In the genomic region with DNA sequence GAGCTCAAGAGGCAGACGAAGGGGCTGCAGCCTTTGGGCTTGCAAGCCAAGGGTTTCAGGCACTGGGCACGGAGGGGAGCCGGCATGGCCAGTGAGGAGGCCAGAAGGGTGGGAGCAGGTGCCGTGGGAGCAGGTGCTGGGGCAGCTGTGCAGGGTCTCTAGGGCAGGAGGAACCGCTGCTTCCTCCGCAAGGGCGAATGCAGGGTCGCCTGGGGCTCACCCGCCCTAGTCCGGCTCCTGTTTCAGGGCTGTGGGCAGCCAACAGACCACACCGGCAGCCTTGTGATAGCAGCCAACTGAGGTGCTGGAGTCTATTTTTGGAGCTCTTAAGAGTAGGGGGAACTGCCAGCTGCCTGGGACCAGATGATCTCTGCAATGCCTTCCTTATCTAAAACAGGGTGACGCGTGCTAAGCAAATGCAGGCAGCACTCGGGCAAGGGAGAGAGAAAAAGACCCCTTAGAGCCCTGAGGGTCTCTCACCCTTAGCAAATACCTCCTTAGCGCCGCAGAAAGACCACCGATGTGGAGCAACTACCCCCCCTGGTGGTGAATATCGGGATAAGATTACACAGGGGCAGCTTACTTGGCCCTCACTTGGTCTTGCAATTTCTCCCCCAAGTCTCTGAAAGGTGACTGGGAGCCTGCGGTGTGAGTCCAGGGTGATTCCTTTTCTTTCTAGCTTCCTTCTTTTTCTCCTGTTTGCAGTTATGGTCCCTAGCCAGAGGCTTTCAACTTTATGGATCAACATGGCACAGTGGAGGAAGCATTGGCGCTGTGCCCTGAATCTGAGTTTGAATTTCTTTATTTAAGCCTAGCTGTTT, we compare ENCODE assay signal across 8 cellular contexts. TPM values are rescaled to one million over a fixed set of nuclear protein-coding genes. Genes with fewer than 3 reads are reported as not detected.
DNase-seq lines count a peak whose midpoint lies in the region; ATAC-seq, FAIRE-seq and TF ChIP-seq lines count a peak whose summit lies in the region.

No MANE protein-coding gene starts in this region.

- peaks cover 48% of the 10 kb centered on the region for H3K27me3 Mint-ChIP-seq in activated T-cell treated with anti-CD3 and anti-CD28 coated beads, Interleukin-2, amount 50 U/mL, for 72 hours (ENCODE audit: low read depth)

- H3K36me3 ChIP-seq in KMS-11 (ENCODE audit: insufficient read depth) = no peaks in the 10 kb centered on the region
- H3K36me3 ChIP-seq in thoracic aorta = no peaks in the 10 kb centered on the region

- CTCF ChIA-PET in AG04449 (lab: Yijun Ruan, JAX) = interaction anchor here (0.6 to 42.9 kb wide), 65 partner anchors 2 to 837 kb away, joined by 3 to 1486 read pairs (median 5); a partner anchor contains a TSS

- DNase-seq in AG04449 (ENCODE audit: low read depth, low spot score) (no peak), RCC 7860 (ENCODE audit: low spot score) (peak; percentile 39), foreskin keratinocyte (no peak), non-pigmented ciliary epithelial cell (ENCODE audit: low read depth) (peak; percentile 18), thoracic aorta (ENCODE audit: low spot score) (no peak)
- peak; percentile 74 to 84 for DNase-seq in activated T-cell treated with anti-CD3 and anti-CD28 coated beads, Interleukin-2, amount 50 U/mL, for 72 hours

- H3K4me1 ChIP-seq in KMS-11 (ENCODE audit: low read depth, poor library complexity, severe bottlenecking) (peaks cover 9% of the 10 kb centered on the region), foreskin keratinocyte (no peaks in the 10 kb centered on the region), thoracic aorta (ENCODE audit: control insufficient read depth in 1 of 2, low read depth in 2 of 2) (peaks cover 8 to 12% of the 10 kb centered on the region in 2 donors)

- no peaks in the 10 kb centered on the region for H4K20me1 ChIP-seq in KMS-11 (ENCODE audit: insufficient read depth)

- H3K9me3 ChIP-seq in thoracic aorta = no peaks in the 10 kb centered on the region

- H3K27ac ChIP-seq in KMS-11 = no peak overlapping the region
- no peak overlapping the region for H3K27ac ChIP-seq in foreskin keratinocyte
- no peak overlapping the region for H3K27ac ChIP-seq in thoracic aorta

- H3K27me3 ChIP-seq in KMS-11 (ENCODE audit: insufficient read depth, low read depth) (peaks cover 23% of the 10 kb centered on the region), foreskin keratinocyte (peaks cover 51% of the 10 kb centered on the region), thoracic aorta (replicated peaks; ENCODE audit: insufficient read depth) (no peaks in the 10 kb centered on the region)

- TF ChIP-seq CTCF in AG04449 (IDR thresholded peaks at IDR 0.05; ENCODE audit: insufficient read depth, low read length, missing control alignments) = peak; percentile 66
- TF ChIP-seq CTCF in KMS-11 (conservative IDR thresholded peaks at IDR 0.05; ENCODE audit: low read depth, low read length) = peak; percentile 100
- peak; percentile 85 for TF ChIP-seq CTCF in foreskin keratinocyte (conservative IDR thresholded peaks at IDR 0.05)
- peak; percentile 90 for TF ChIP-seq CTCF in thoracic aorta (IDR thresholded peaks at IDR 0.05)

- H3K4me1 Mint-ChIP-seq in activated T-cell treated with anti-CD3 and anti-CD28 coated beads, Interleukin-2, amount 50 U/mL, for 72 hours (ENCODE audit: low read depth) = peaks cover 40% of the 10 kb centered on the region

- H3K4me2 ChIP-seq in KMS-11 = peak overlapping the region; percentile 38; the same call in 1 of the 2 replicates

- H3K4me3 Mint-ChIP-seq in activated T-cell treated with anti-CD3 and anti-CD28 coated beads, Interleukin-2, amount 50 U/mL, for 72 hours = peak overlapping the region; percentile 55 to 75

- peak overlapping the region; percentile 34; the same call in 1 of the 2 replicates for H2AFZ ChIP-seq in KMS-11 (ENCODE audit: low read depth)

- H3K9me3 Mint-ChIP-seq in activated T-cell treated with anti-CD3 and anti-CD28 coated beads, Interleukin-2, amount 50 U/mL, for 72 hours = no peaks in the 10 kb centered on the region

- no peak overlapping the region for H3K27ac Mint-ChIP-seq in activated T-cell treated with anti-CD3 and anti-CD28 coated beads, Interleukin-2, amount 50 U/mL, for 72 hours

- no peak overlapping the region; the same call in 1 of the 2 replicates for H3K4me3 ChIP-seq in AG04449 (ENCODE audit: low read depth, low read length)
- no peak overlapping the region for H3K4me3 ChIP-seq in KMS-11 (IDR thresholded peaks at IDR 0.05; ENCODE audit: insufficient read depth, low read depth, low read length)
- peak overlapping the region; percentile 55 for H3K4me3 ChIP-seq in thoracic aorta

- ATAC-seq in GM18907 (IDR thresholded peaks at IDR 0.05; ENCODE audit: unreplicated experiment) (peak; percentile 72), foreskin keratinocyte (peak; percentile 41), thoracic aorta (ENCODE audit: insufficient number of reproducible peaks, low FRiP score, low read depth) (peak; percentile 51)
- peak; percentile 79 to 80 for ATAC-seq in activated T-cell treated with anti-CD3 and anti-CD28 coated beads, Interleukin-2, amount 50 U/mL, for 72 hours (replicated peaks in 1 of 2)

- POLR2A ChIA-PET in AG04449 (lab: Yijun Ruan, JAX) = interaction anchor here (2.0 kb wide), 1 partner anchor 29 kb away, joined by 16 read pairs; a partner anchor contains a TSS

- no peak overlapping the region for H3K9ac ChIP-seq in KMS-11

- no peaks in the 10 kb centered on the region for H3K36me3 Mint-ChIP-seq in activated T-cell treated with anti-CD3 and anti-CD28 coated beads, Interleukin-2, amount 50 U/mL, for 72 hours (ENCODE audit: insufficient read depth in 2 of 2)

- FAIRE-seq in RCC 7860 (lab: Jason Lieb, UNC) = no peak

- no peaks in the 10 kb centered on the region for H3K79me2 ChIP-seq in KMS-11 (ENCODE audit: insufficient read depth, low read depth)

RNA-seq across cellular contexts. Expression of a gene that starts 20.7 kb away (rescaled TPM):
- total RNA-seq in activated T-cell treated with anti-CD3 and anti-CD28 coated beads, Interleukin-2, amount 50 U/mL, for 72 hours = 100 to 1,000 TPM; 101 to 102 TPM
- total RNA-seq in foreskin keratinocyte (63.7 and 64.0 TPM in 2 replicates), thoracic aorta (10 to 100 TPM; 80.7 to 89.2 TPM)
- 52.4 and 57.9 TPM in 2 replicates for polyA plus RNA-seq in foreskin keratinocyte

RNA-seq across cellular contexts. Expression of a gene that starts 28.7 kb away (rescaled TPM):
- total RNA-seq in activated T-cell treated with anti-CD3 and anti-CD28 coated beads, Interleukin-2, amount 50 U/mL, for 72 hours = 1 to 10 TPM; 5.9 to 8.7 TPM
- total RNA-seq in foreskin keratinocyte (25.1 and 26.1 TPM in 2 replicates), thoracic aorta (10 to 100 TPM in 1 of 2 donors, 1 to 10 TPM in 1; 6.8 to 11.9 TPM)
- 7.5 and 8.1 TPM in 2 replicates for polyA plus RNA-seq in foreskin keratinocyte

RNA-seq across cellular contexts. Expression of a gene that starts 51.8 kb away (rescaled TPM):
- 100 to 1,000 TPM; 129 to 158 TPM for total RNA-seq in activated T-cell treated with anti-CD3 and anti-CD28 coated beads, Interleukin-2, amount 50 U/mL, for 72 hours
- 53.9 and 54.3 TPM in 2 replicates for total RNA-seq in foreskin keratinocyte
- 45.6 and 50.8 TPM in 2 replicates for polyA plus RNA-seq in foreskin keratinocyte
- total RNA-seq in thoracic aorta = 10 to 100 TPM; 40.5 to 41.1 TPM

Comparison
In these comparisons a context has a peak if more than half of its experiments do, and no peak if none do; other contexts are left out.
1. DNase-seq: peak in RCC 7860 (single experiment), activated T-cell treated with anti-CD3 and anti-CD28 coated beads, Interleukin-2, amount 50 U/mL, for 72 hours (2 of 2) and non-pigmented ciliary epithelial cell (single experiment); none in AG04449 (single experiment), foreskin keratinocyte (0 of 2) and thoracic aorta (single experiment).
2. Peak in every context shown above with its lines, with median percentiles within 50 percentile points of each other: CTCF ChIP-seq and ATAC-seq.